In genomic region chr2:5510082-5510481, GRCh38 we compare ENCODE assay signal across 35 cellular contexts.
"Had no signal": no experiment of that assay in that cellular context is flagged by ENCODE, and none has a peak within 500 bp of the region (broad histone marks: within the 10 kb centered on the region; RNA-seq: fewer than 3 reads in every experiment).

No MANE protein-coding gene starts in this region.

- H3K4me1 ChIP-seq: body of pancreas, breast epithelium had no signal

- H3K4me1 Mint-ChIP-seq: activated B cell treated with CpG ODN at 0.5 μM for 24 hours; activated naive CD4-positive, alpha-beta T cell treated with anti-CD3 and anti-CD28 coated beads, Interleukin-2, amount 50 U/mL, for 24 hours; activated naive CD8-positive, alpha-beta T cell treated with anti-CD3 and anti-CD28 coated beads, Interleukin-2, amount 10 ng/mL, durations not matched to agents 7 days and 5 days had no signal

- FAIRE-seq: astrocyte had no signal

- DNase-seq: activated B cell treated with CpG ODN at 0.5 μM for 24 hours; activated CD4-positive, alpha-beta memory T cell treated with anti-CD3 and anti-CD28 coated beads for 36 hours; activated CD4-positive, alpha-beta T cell treated with anti-CD3 and anti-CD28 coated beads for 4 hours; activated CD4-positive, alpha-beta T cell treated with anti-CD3 and anti-CD28 coated beads, Interleukin-2, amount 50 U/mL, for 1 hour; activated CD4-positive, CD25-positive, alpha-beta regulatory T cell treated with anti-CD3 and anti-CD28 coated beads, Interleukin-2, amount 50 U/mL, for 72 hours; activated gamma-delta T cell; activated naive CD4-positive, alpha-beta T cell treated with Interleukin-2 at 50 U/mL for 16 hours; activated naive CD8-positive, alpha-beta T cell treated with anti-CD3 and anti-CD28 coated beads, Interleukin-2, amount 10 ng/mL, durations not matched to agents 7 days and 5 days; activated T-cell treated with anti-CD3 and anti-CD28 coated beads, Interleukin-2, amount 50 U/mL, for 24 hours; amygdala; body of pancreas; caudate nucleus; cerebellar nuclear complex; NCI-H1092 treated with DMSO at 0.1 percent for 48 hours; NCI-H1417; NCI-H146; NCI-H187; NCI-H2029 treated with DMSO at 0.1 percent for 48 hours; NCI-H2107; NCI-H2171; NCI-H510A; NCI-H526; NCI-H748 treated with DMSO at 0.1 percent for 48 hours; NK-92 treated with Interleukin-12 subunit alpha and Interleukin-12 subunit beta, amount 100 ng/mL, for 24 hours; Right ventricle myocardium superior; SW 1271; T-helper 1 cell; T-helper 2 cell; T-helper 9 cell had no signal

- H3K27ac ChIP-seq: body of pancreas, breast epithelium, KMS-11, VCaP had no signal

- H3K4me2 ChIP-seq: KMS-11 had no signal

- H3K4me3 ChIP-seq: body of pancreas, breast epithelium had no signal

- H3K9me3 ChIP-seq: body of pancreas, breast epithelium had no signal

- H3K9me3 Mint-ChIP-seq: activated B cell treated with CpG ODN at 0.5 μM for 24 hours; activated CD4-positive, alpha-beta memory T cell treated with anti-CD3 and anti-CD28 coated beads for 36 hours; activated naive CD4-positive, alpha-beta T cell treated with anti-CD3 and anti-CD28 coated beads, Interleukin-2, amount 50 U/mL, for 24 hours; activated naive CD8-positive, alpha-beta T cell treated with anti-CD3 and anti-CD28 coated beads, Interleukin-2, amount 10 ng/mL, durations not matched to agents 7 days and 5 days; activated T-cell treated with anti-CD3 and anti-CD28 coated beads, Interleukin-2, amount 50 U/mL, for 24 hours; activated T-helper 2 cell treated with anti-CD3 and anti-CD28 coated beads, Interferon-gamma antibody, Interleukin-2, Interleukin-4, amounts not matched to agents 10 μg/mL and 5 μg/mL and 100 μg/mL, durations not matched to agents 14 hours and 24 hours and 36 hours had no signal

- ATAC-seq: body of pancreas had no signal

- H3K27ac Mint-ChIP-seq: activated B cell treated with CpG ODN at 0.5 μM for 24 hours; activated CD4-positive, alpha-beta memory T cell treated with anti-CD3 and anti-CD28 coated beads for 36 hours; activated naive CD4-positive, alpha-beta T cell treated with anti-CD3 and anti-CD28 coated beads, Interleukin-2, amount 50 U/mL, for 24 hours; activated naive CD8-positive, alpha-beta T cell treated with anti-CD3 and anti-CD28 coated beads, Interleukin-2, amount 10 ng/mL, durations not matched to agents 7 days and 5 days; activated T-cell treated with anti-CD3 and anti-CD28 coated beads, Interleukin-2, amount 50 U/mL, for 24 hours; activated T-helper 2 cell treated with anti-CD3 and anti-CD28 coated beads, Interferon-gamma antibody, Interleukin-2, Interleukin-4, amounts not matched to agents 10 μg/mL and 5 μg/mL and 100 μg/mL, durations not matched to agents 14 hours and 24 hours and 36 hours had no signal

- H3K27me3 Mint-ChIP-seq: activated B cell treated with CpG ODN at 0.5 μM for 24 hours; activated CD4-positive, alpha-beta memory T cell treated with anti-CD3 and anti-CD28 coated beads for 36 hours; activated naive CD4-positive, alpha-beta T cell treated with anti-CD3 and anti-CD28 coated beads, Interleukin-2, amount 50 U/mL, for 24 hours; activated naive CD8-positive, alpha-beta T cell treated with anti-CD3 and anti-CD28 coated beads, Interleukin-2, amount 10 ng/mL, durations not matched to agents 7 days and 5 days; activated T-cell treated with anti-CD3 and anti-CD28 coated beads, Interleukin-2, amount 50 U/mL, for 24 hours had no signal

- H3K9ac ChIP-seq: KMS-11 had no signal

- H3K27me3 ChIP-seq: body of pancreas, breast epithelium had no signal

- H3K36me3 Mint-ChIP-seq: activated CD4-positive, alpha-beta memory T cell treated with anti-CD3 and anti-CD28 coated beads for 36 hours; activated naive CD4-positive, alpha-beta T cell treated with anti-CD3 and anti-CD28 coated beads, Interleukin-2, amount 50 U/mL, for 24 hours; activated naive CD8-positive, alpha-beta T cell treated with anti-CD3 and anti-CD28 coated beads, Interleukin-2, amount 10 ng/mL, durations not matched to agents 7 days and 5 days had no signal

- H3K4me3 Mint-ChIP-seq: activated B cell treated with CpG ODN at 0.5 μM for 24 hours; activated CD4-positive, alpha-beta memory T cell treated with anti-CD3 and anti-CD28 coated beads for 36 hours; activated naive CD4-positive, alpha-beta T cell treated with anti-CD3 and anti-CD28 coated beads, Interleukin-2, amount 50 U/mL, for 24 hours; activated naive CD8-positive, alpha-beta T cell treated with anti-CD3 and anti-CD28 coated beads, Interleukin-2, amount 10 ng/mL, durations not matched to agents 7 days and 5 days; activated T-cell treated with anti-CD3 and anti-CD28 coated beads, Interleukin-2, amount 50 U/mL, for 24 hours had no signal

- H3K36me3 ChIP-seq: breast epithelium had no signal
